In genomic region chr9:3018691-3019230, GRCh38 we compare ENCODE assay signal across 16 cellular contexts.
DNase-seq lines count a peak whose midpoint lies in the region; ATAC-seq, FAIRE-seq and TF ChIP-seq lines count a peak whose summit lies in the region.
"Had no signal": no experiment of that assay in that cellular context is flagged by ENCODE, and none has a peak within 500 bp of the region (broad histone marks: within the 10 kb centered on the region; RNA-seq: fewer than 3 reads in every experiment).

No MANE protein-coding gene starts in this region.

- no peaks in the 10 kb centered on the region for H3K23me2 ChIP-seq in H1 (ENCODE audit: low read depth, low read length)

- intact Hi-C loops in spleen (cut with DNase I; ENCODE audit: low total_unique reads): no loop called here

- no peaks in the 10 kb centered on the region for H3K79me2 ChIP-seq in H1 (ENCODE audit: control insufficient read depth in 1 of 2, insufficient read depth in 2 of 2, low read length in 2 of 2)

- no peak overlapping the region for H3K14ac ChIP-seq in H1 (ENCODE audit: insufficient read length)

- H2BK5ac ChIP-seq in H1 (ENCODE audit: low read depth, low read length): no peak overlapping the region

- H2AK5ac ChIP-seq in H1 (ENCODE audit: low read depth, low read length): no peak overlapping the region

- DNase-seq in D721Med (ENCODE audit: insufficient read length, low spot score) (no peak), DMS 273 (lab: John Stamatoyannopoulos, UW; ENCODE audit: unreplicated experiment) (peak; percentile 90), NCI-H2171 treated with DMSO at 0.1 percent for 48 hours (lab: John Stamatoyannopoulos, UW) (peak; percentile 90), H1 (ENCODE audit: low read depth in 1 of 2, low spot score in 2 of 2) (no peak), spleen (no peak), HUDEP-2 (lab: John Stamatoyannopoulos, UW; ENCODE audit: unreplicated experiment in 76 of 76) (no peak)
- DNase-seq: GM23248, NCI-H187 treated with DMSO at 0.1 percent for 48 hours, NCI-H226, T-helper 9 cell had no signal

- POLR2A ChIA-PET in H1 (lab: Charles Lee; ENCODE audit: partially characterized antibody): no interaction called here

- no peak for ATAC-seq in GM21786 (IDR thresholded peaks at IDR 0.05; ENCODE audit: unreplicated experiment)
- ATAC-seq: K562 had no signal

- no peak overlapping the region for H3K56ac ChIP-seq in H1 (replicated peaks; ENCODE audit: insufficient read length, low read depth, low read length)

- H3K4me3 ChIP-seq in H1 (ENCODE audit: extremely low read depth in 1 of 4, insufficient read depth in 2 of 4, low read depth in 3 of 4, low read length in 4 of 4) (no peak overlapping the region), spleen (no peak overlapping the region)
- H3K4me3 ChIP-seq: BLaER1 treated with 17β-estradiol and CSF1 and Interleukin-3, amounts not matched to agents 10 nM and 100 nM; GM23248; K562 had no signal

- H3K18ac ChIP-seq in H1 (ENCODE audit: extremely low read depth, low read length): no peak overlapping the region

- no peak for TF ChIP-seq EP300 in H1 (IDR thresholded peaks at IDR 0.05; ENCODE audit: borderline replicate concordance in 1 of 2, low read depth in 2 of 2, low read length in 2 of 2)

- no peak overlapping the region for H3K27ac ChIP-seq in H1 (ENCODE audit: low read depth, low read length)
- no peak overlapping the region for H3K27ac ChIP-seq in spleen
- H3K27ac ChIP-seq: BLaER1 treated with 17β-estradiol and CSF1 and Interleukin-3, amounts not matched to agents 10 nM and 100 nM; GM23248; HL-60 had no signal

- H4K8ac ChIP-seq in H1 (ENCODE audit: extremely low read depth, insufficient read depth, low read length): no peak overlapping the region

- H2BK15ac ChIP-seq in H1 (ENCODE audit: low read length): no peak overlapping the region

- H4K91ac ChIP-seq in H1 (replicated peaks; ENCODE audit: insufficient read length, low read length): no peak overlapping the region

- no peak overlapping the region for H2BK20ac ChIP-seq in H1 (ENCODE audit: low read length)

- H3K9me3 ChIP-seq in H1 (ENCODE audit: insufficient read depth in 2 of 2, low read depth in 1 of 2, low read length in 1 of 2) (no peaks in the 10 kb centered on the region), spleen (no peaks in the 10 kb centered on the region)
- H3K9me3 ChIP-seq: BLaER1 treated with 17β-estradiol and CSF1 and Interleukin-3, amounts not matched to agents 10 nM and 100 nM had no signal

- TF ChIP-seq CTCF in D721Med (IDR thresholded peaks at IDR 0.05; ENCODE audit: insufficient read depth, missing control alignments): no peak
- no peak for TF ChIP-seq CTCF in H1 (IDR thresholded peaks at IDR 0.05; ENCODE audit: control extremely low read depth in 1 of 3, insufficient read depth in 1 of 3, low read depth in 1 of 3, low read length in 3 of 3)
- no peak for TF ChIP-seq CTCF in spleen (IDR thresholded peaks at IDR 0.05 in 8 of 11, conservative IDR thresholded peaks at IDR 0.05 in 3 of 11)

- CTCF ChIA-PET in H1 (lab: Charles Lee; ENCODE audit: partially characterized antibody): interaction anchor here (0.6 to 2.5 kb wide), 4 partner anchors 10 to 163 kb away, joined by 3 to 9 read pairs (median 4); no protein-coding TSS in a partner anchor

- FAIRE-seq in D721Med (lab: Jason Lieb, UNC) (peak; percentile 32), H1 (lab: Jason Lieb, UNC) (no peak)
- FAIRE-seq: GM12891, GM19239, K562 had no signal

- peaks cover 0 to 4% (median 1%) of the 10 kb centered on the region in 4 experiments; a peak in 1 of 7 replicates for H3K4me1 ChIP-seq in H1 (replicated peaks in 1 of 4; ENCODE audit: control insufficient read depth in 3 of 4, insufficient read depth in 4 of 4, low read length in 3 of 4)
- H3K4me1 ChIP-seq in spleen: no peaks in the 10 kb centered on the region
- H3K4me1 ChIP-seq: BLaER1 treated with 17β-estradiol and CSF1 and Interleukin-3, amounts not matched to agents 10 nM and 100 nM had no signal

- 80% methylated on average over 5 of the region's 5 CpGs; no CpG with 5 or more reads in 1 of the 2 experiments for WGBS in H1 (ENCODE audit: extremely low coverage in 1 of 2, insufficient coverage in 1 of 2, insufficient read length in 1 of 2, insufficient replicate concordance in 2 of 2, low coverage in 1 of 2, low lambda C conversion rate in 2 of 2, missing lambda C conversion rate in 1 of 2), 2 experiments
- 42 to 73% (median 62%) methylated on average over 5 of the region's 5 CpGs for WGBS in spleen, 5 donors

- H3K36me3 ChIP-seq in H1 (ENCODE audit: control insufficient read depth in 2 of 4, insufficient read depth in 4 of 4, low read length in 3 of 4): no peaks in the 10 kb centered on the region
- no peaks in the 10 kb centered on the region for H3K36me3 ChIP-seq in spleen
- H3K36me3 ChIP-seq: BLaER1 treated with 17β-estradiol and CSF1 and Interleukin-3, amounts not matched to agents 10 nM and 100 nM had no signal

- H3K4me2 ChIP-seq in H1 (ENCODE audit: insufficient read depth in 1 of 2, low read depth in 2 of 2, low read length in 2 of 2): no peak overlapping the region
- H3K4me2 ChIP-seq: BLaER1 treated with 17β-estradiol and CSF1 and Interleukin-3, amounts not matched to agents 10 nM and 100 nM had no signal

- H3K4ac ChIP-seq in H1 (replicated peaks; ENCODE audit: insufficient read length, low read depth, low read length): no peak overlapping the region

- no peaks in the 10 kb centered on the region for H3K27me3 ChIP-seq in H1 (replicated peaks in 1 of 4; ENCODE audit: control insufficient read depth in 3 of 4, extremely low read depth in 1 of 4, insufficient read depth in 3 of 4, low read length in 3 of 4)
- no peaks in the 10 kb centered on the region for H3K27me3 ChIP-seq in spleen (replicated peaks in 1 of 7)
- H3K27me3 ChIP-seq: BLaER1 treated with 17β-estradiol and CSF1 and Interleukin-3, amounts not matched to agents 10 nM and 100 nM had no signal

- H2BK120ac ChIP-seq in H1 (replicated peaks; ENCODE audit: low read depth, low read length): no peak overlapping the region

- TF ChIP-seq POLR2A in H1 (IDR thresholded peaks at IDR 0.05; ENCODE audit: control extremely low read depth in 1 of 2, low read depth in 2 of 2, low read length in 2 of 2) (no peak), spleen (IDR thresholded peaks at IDR 0.05) (no peak)

- no peaks in the 10 kb centered on the region for H3K79me1 ChIP-seq in H1 (ENCODE audit: low read depth, low read length)

- TF ChIP-seq RAD21 in H1 (IDR thresholded peaks at IDR 0.05 in 1 of 2, conservative IDR thresholded peaks at IDR 0.05 in 1 of 2; ENCODE audit: low read depth in 2 of 2, low read length in 2 of 2): no peak

- no peak overlapping the region for H3K9ac ChIP-seq in H1 (replicated peaks in 1 of 4; ENCODE audit: extremely low read depth in 1 of 4, low read depth in 3 of 4, low read length in 3 of 4)
- H3K9ac ChIP-seq: BLaER1 treated with 17β-estradiol and CSF1 and Interleukin-3, amounts not matched to agents 10 nM and 100 nM; GM23248 had no signal

- H2AFZ ChIP-seq in H1 (ENCODE audit: low read length): 0 out of 2 replicates have a peak overlapping the region, but pooled peaks have one; percentile 30
- H2AFZ ChIP-seq: GM23248 had no signal

- no peak overlapping the region for H3K23ac ChIP-seq in H1 (ENCODE audit: insufficient read length)

- H4K20me1 ChIP-seq in H1 (replicated peaks in 1 of 2; ENCODE audit: control insufficient read depth in 1 of 2, insufficient read depth in 2 of 2, low read length in 2 of 2): no peaks in the 10 kb centered on the region
- H4K20me1 ChIP-seq: BLaER1 treated with 17β-estradiol and CSF1 and Interleukin-3, amounts not matched to agents 10 nM and 100 nM had no signal

- H2BK12ac ChIP-seq in H1 (ENCODE audit: low read depth, low read length): no peak overlapping the region

- H4K5ac ChIP-seq in H1 (ENCODE audit: insufficient read length, low read depth, low read length): no peak overlapping the region

TF ChIP-seq in H1, 55 proteins besides CTCF, POLR2A, EP300 and RAD21:
- TF ChIP-seq CHD1 (IDR thresholded peaks at IDR 0.05; ENCODE audit: low read depth, low read length) (no peak), HDAC6 (IDR thresholded peaks at IDR 0.05; ENCODE audit: low read depth, low read length) (no peak), EGR1 (IDR thresholded peaks at IDR 0.05; ENCODE audit: borderline replicate concordance, low read depth, low read length) (no peak), BACH1 (IDR thresholded peaks at IDR 0.05; ENCODE audit: low read length) (no peak), HDAC2 (IDR thresholded peaks at IDR 0.05; ENCODE audit: borderline replicate concordance in 1 of 2, low read depth in 2 of 2, low read length in 2 of 2) (no peak), JUN (IDR thresholded peaks at IDR 0.05; ENCODE audit: low read depth, low read length) (no peak), SIRT6 (IDR thresholded peaks at IDR 0.05; ENCODE audit: low read length) (no peak), POU5F1 (IDR thresholded peaks at IDR 0.05; ENCODE audit: low read depth, low read length) (no peak), USF2 (IDR thresholded peaks at IDR 0.05; ENCODE audit: low read length) (no peak), TAF1 (IDR thresholded peaks at IDR 0.05; ENCODE audit: low read depth, low read length) (no peak), ASH2L (IDR thresholded peaks at IDR 0.05; ENCODE audit: low read length) (no peak), E2F6 (IDR thresholded peaks at IDR 0.05) (no peak)

Comparison
In these comparisons a context has a peak if more than half of its experiments do, and no peak if none do; other contexts are left out.
1. DNase-seq: peak in DMS 273 (single experiment) and NCI-H2171 treated with DMSO at 0.1 percent for 48 hours (single experiment); none in D721Med (single experiment), H1 (0 of 2), spleen (single experiment) and HUDEP-2 (0 of 76).